In genomic region chr18:7754258-7754657, GRCh38 we compare ENCODE assay signal across 24 cellular contexts.
DNase-seq lines count a peak whose midpoint lies in the region; ATAC-seq and TF ChIP-seq lines count a peak whose summit lies in the region.
"Had no signal": no experiment of that assay in that cellular context is flagged by ENCODE, and none has a peak within 500 bp of the region (broad histone marks: within the 10 kb centered on the region; RNA-seq: fewer than 3 reads in every experiment).

No MANE protein-coding gene starts in this region.

- H3K36me3 ChIP-seq in hepatocyte (replicated peaks; ENCODE audit: insufficient read depth, low read depth) (no peaks in the 10 kb centered on the region), prostate gland (no peaks in the 10 kb centered on the region)
- H3K36me3 ChIP-seq: pancreas, right lobe of liver, SJSA1, tibial artery had no signal

- H3K27ac Mint-ChIP-seq in activated CD8-positive, alpha-beta memory T cell treated with anti-CD3 and anti-CD28 coated beads, Interleukin-2, amount 10 ng/mL, durations not matched to agents 7 days and 5 days = no peak overlapping the region
- H3K27ac Mint-ChIP-seq: activated CD4-positive, alpha-beta memory T cell treated with anti-CD3 and anti-CD28 coated beads for 36 hours; activated naive CD8-positive, alpha-beta T cell treated with anti-CD3 and anti-CD28 coated beads, Interleukin-2, amount 10 ng/mL, durations not matched to agents 7 days and 5 days; nephron progenitor cell; T-cell had no signal

- H3K4me3 Mint-ChIP-seq in activated CD8-positive, alpha-beta memory T cell treated with anti-CD3 and anti-CD28 coated beads, Interleukin-2, amount 10 ng/mL, durations not matched to agents 7 days and 5 days = no peak overlapping the region
- H3K4me3 Mint-ChIP-seq: activated CD4-positive, alpha-beta memory T cell treated with anti-CD3 and anti-CD28 coated beads for 36 hours; activated naive CD8-positive, alpha-beta T cell treated with anti-CD3 and anti-CD28 coated beads, Interleukin-2, amount 10 ng/mL, durations not matched to agents 7 days and 5 days; nephron progenitor cell; T-cell had no signal

- no peak for TF ChIP-seq CTCF in hepatocyte (IDR thresholded peaks at IDR 0.05; ENCODE audit: poor library complexity)
- no peak for TF ChIP-seq CTCF in prostate gland (IDR thresholded peaks at IDR 0.05)

- peaks cover 26% of the 10 kb centered on the region for H3K79me2 ChIP-seq in hepatocyte

- no peaks in the 10 kb centered on the region for H3K27me3 ChIP-seq in hepatocyte
- no peaks in the 10 kb centered on the region for H3K27me3 ChIP-seq in prostate gland (replicated peaks; ENCODE audit: insufficient read depth)
- H3K27me3 ChIP-seq: pancreas, right lobe of liver, SJSA1, tibial artery had no signal

- CTCF ChIA-PET in activated CD8-positive, alpha-beta memory T cell treated with anti-CD3 and anti-CD28 coated beads, Interleukin-2, amount 10 ng/mL, durations not matched to agents 7 days and 5 days (lab: Charles Lee) = no interaction called here

- intact Hi-C loops in prostate gland (cut with DNase I) = loop anchor here (2.0 to 10.0 kb wide), 2 partner anchors 187 to 479 kb away; partner anchors contain the start of gene PTPRM

- H4K20me1 ChIP-seq in hepatocyte (ENCODE audit: insufficient read depth, poor library complexity, severe bottlenecking) = no peaks in the 10 kb centered on the region

- H2AFZ ChIP-seq in hepatocyte = no peak overlapping the region

- H3K4me3 ChIP-seq in hepatocyte (no peak overlapping the region), prostate gland (no peak overlapping the region)
- H3K4me3 ChIP-seq: mucosa of descending colon, pancreas, right lobe of liver, SJSA1, tibial artery had no signal

- ATAC-seq in activated CD8-positive, alpha-beta memory T cell treated with anti-CD3 and anti-CD28 coated beads, Interleukin-2, amount 10 ng/mL, durations not matched to agents 7 days and 5 days = no peak
- ATAC-seq: left colon, mucosa of descending colon, T-cell had no signal

- 68% methylated on average over 1 of the region's 1 CpG for WGBS in hepatocyte (ENCODE audit: low lambda C conversion rate, missing lambda C conversion rate)
- 85% methylated on average over 1 of the region's 1 CpG for WGBS in prostate gland

- no peak for TF ChIP-seq POLR2A in prostate gland (IDR thresholded peaks at IDR 0.05)

- H3K9me3 ChIP-seq in hepatocyte (ENCODE audit: low read depth) (no peaks in the 10 kb centered on the region), prostate gland (no peaks in the 10 kb centered on the region)
- H3K9me3 ChIP-seq: mucosa of descending colon, pancreas, right lobe of liver, SJSA1, tibial artery had no signal

- H3K9me2 ChIP-seq in hepatocyte (replicated peaks; ENCODE audit: insufficient read depth) = no peaks in the 10 kb centered on the region

- no peaks in the 10 kb centered on the region for H3K36me3 Mint-ChIP-seq in activated CD8-positive, alpha-beta memory T cell treated with anti-CD3 and anti-CD28 coated beads, Interleukin-2, amount 10 ng/mL, durations not matched to agents 7 days and 5 days
- H3K36me3 Mint-ChIP-seq: activated CD4-positive, alpha-beta memory T cell treated with anti-CD3 and anti-CD28 coated beads for 36 hours; activated naive CD8-positive, alpha-beta T cell treated with anti-CD3 and anti-CD28 coated beads, Interleukin-2, amount 10 ng/mL, durations not matched to agents 7 days and 5 days; T-cell had no signal

- peak overlapping the region; percentile 52 for H3K4me2 ChIP-seq in hepatocyte

- H3K4me1 ChIP-seq in hepatocyte (ENCODE audit: insufficient read depth) (peaks cover 50% of the 10 kb centered on the region), prostate gland (replicated peaks) (peaks cover 7% of the 10 kb centered on the region)
- H3K4me1 ChIP-seq: SJSA1 had no signal

- peak overlapping the region; percentile 87 for H3K27ac ChIP-seq in hepatocyte
- H3K27ac ChIP-seq in prostate gland = peak overlapping the region; percentile 49 to 51
- H3K27ac ChIP-seq: SJSA1, tibial artery had no signal

- no peaks in the 10 kb centered on the region for H3K27me3 Mint-ChIP-seq in activated CD8-positive, alpha-beta memory T cell treated with anti-CD3 and anti-CD28 coated beads, Interleukin-2, amount 10 ng/mL, durations not matched to agents 7 days and 5 days
- H3K27me3 Mint-ChIP-seq: activated CD4-positive, alpha-beta memory T cell treated with anti-CD3 and anti-CD28 coated beads for 36 hours; activated naive CD8-positive, alpha-beta T cell treated with anti-CD3 and anti-CD28 coated beads, Interleukin-2, amount 10 ng/mL, durations not matched to agents 7 days and 5 days; T-cell had no signal

- peak; percentile 2 to 54 (median 6) for DNase-seq in NCI-H1417 (lab: John Stamatoyannopoulos, UW)
- no peak for DNase-seq in NCI-H1417 treated with DMSO at 0.1 percent for 48 hours (lab: John Stamatoyannopoulos, UW)
- peak; percentile 85 for DNase-seq in DMS53 treated with DMSO at 0.1 percent for 48 hours (lab: John Stamatoyannopoulos, UW; ENCODE audit: unreplicated experiment)
- no peak for DNase-seq in hepatocyte (ENCODE audit: low spot score)
- no peak for DNase-seq in prostate gland (ENCODE audit: low spot score)
- no peak for DNase-seq in stimulated activated CD4-positive, alpha-beta T cell treated with anti-CD3 and anti-CD28 coated beads, Interleukin-1b, Interleukin-23, amount 100 ng/mL, for 48 hours
- no peak for DNase-seq in NCI-H2107 (lab: John Stamatoyannopoulos, UW)
- DNase-seq in activated CD8-positive, alpha-beta memory T cell treated with anti-CD3 and anti-CD28 coated beads, Interleukin-2, amount 10 ng/mL, durations not matched to agents 7 days and 5 days = no peak
- DNase-seq: 8988T; activated CD4-positive, alpha-beta memory T cell treated with anti-CD3 and anti-CD28 coated beads for 36 hours; activated naive CD8-positive, alpha-beta T cell treated with anti-CD3 and anti-CD28 coated beads, Interleukin-2, amount 10 ng/mL, durations not matched to agents 7 days and 5 days; AML-193; cerebellar nuclear complex; DND-41; left colon; mucosa of descending colon; NCI-H187 treated with DMSO at 0.1 percent for 48 hours; nephron progenitor cell; stimulated activated naive CD4-positive, alpha-beta T cell treated with Interleukin-2 at 50 U/mL for 16 hours; T-cell; tibial artery had no signal

- no peaks in the 10 kb centered on the region for H3K4me1 Mint-ChIP-seq in activated CD8-positive, alpha-beta memory T cell treated with anti-CD3 and anti-CD28 coated beads, Interleukin-2, amount 10 ng/mL, durations not matched to agents 7 days and 5 days
- H3K4me1 Mint-ChIP-seq: activated naive CD8-positive, alpha-beta T cell treated with anti-CD3 and anti-CD28 coated beads, Interleukin-2, amount 10 ng/mL, durations not matched to agents 7 days and 5 days; T-cell had no signal

- peaks cover 13% of the 10 kb centered on the region for H3K9me3 Mint-ChIP-seq in activated CD8-positive, alpha-beta memory T cell treated with anti-CD3 and anti-CD28 coated beads, Interleukin-2, amount 10 ng/mL, durations not matched to agents 7 days and 5 days (ENCODE audit: low read depth)
- H3K9me3 Mint-ChIP-seq: activated naive CD8-positive, alpha-beta T cell treated with anti-CD3 and anti-CD28 coated beads, Interleukin-2, amount 10 ng/mL, durations not matched to agents 7 days and 5 days; nephron progenitor cell had no signal

Comparison
In these comparisons a context has a peak if more than half of its experiments do, and no peak if none do; other contexts are left out.
1. DNase-seq: peak in NCI-H1417 (3 of 3) and DMS53 treated with DMSO at 0.1 percent for 48 hours (single experiment); none in NCI-H1417 treated with DMSO at 0.1 percent for 48 hours (single experiment), hepatocyte (single experiment), prostate gland (single experiment), stimulated activated CD4-positive, alpha-beta T cell treated with anti-CD3 and anti-CD28 coated beads, Interleukin-1b, Interleukin-23, amount 100 ng/mL, for 48 hours (single experiment), NCI-H2107 (single experiment) and activated CD8-positive, alpha-beta memory T cell treated with anti-CD3 and anti-CD28 coated beads, Interleukin-2, amount 10 ng/mL, durations not matched to agents 7 days and 5 days (single experiment).